23 cellular contexts compared by ENCODE assay signal in genomic region chr15:60801336-60801735, GRCh38.
"Had no signal": no experiment of that assay in that cellular context is flagged by ENCODE, and none has a peak within 500 bp of the region (broad histone marks: within the 10 kb centered on the region; RNA-seq: fewer than 3 reads in every experiment).

No MANE protein-coding gene starts in this region.

- DNase-seq: activated CD4-positive, alpha-beta T cell treated with anti-CD3 and anti-CD28 coated beads for 4 hours; activated CD8-positive, alpha-beta memory T cell treated with anti-CD3 and anti-CD28 coated beads, Interleukin-2, amount 50 U/mL, for 4 hours; activated CD8-positive, alpha-beta T cell treated with anti-CD3 and anti-CD28 coated beads for 36 hours; activated naive CD8-positive, alpha-beta T cell treated with anti-CD3 and anti-CD28 coated beads, Interleukin-2, amount 50 U/mL, for 24 hours; activated T-cell treated with anti-CD3 and anti-CD28 coated beads, Interleukin-2, amount 50 U/mL, for 72 hours; amygdala; Kasumi-1; KBM-7; NCI-H1105 treated with DMSO at 0.1 percent for 48 hours; NCI-H1436 treated with DMSO at 0.1 percent for 48 hours; NCI-H187; NCI-H2081; NCI-H446; NCI-H526; NCI-H774; Peyer's patch; Right ventricle myocardium superior; SJCRH30; SK-N-SH had no signal

- H3K27ac ChIP-seq: RWPE1, SJCRH30 had no signal

- H3K4me3 ChIP-seq: Peyer's patch, SJCRH30 had no signal

- H3K9me2 ChIP-seq: SK-N-SH had no signal

- H3K27me3 Mint-ChIP-seq: activated CD8-positive, alpha-beta T cell treated with anti-CD3 and anti-CD28 coated beads for 36 hours; activated naive CD4-positive, alpha-beta T cell treated with anti-CD3 and anti-CD28 coated beads, Interleukin-2, amount 50 U/mL, for 24 hours; activated naive CD8-positive, alpha-beta T cell treated with anti-CD3 and anti-CD28 coated beads, Interleukin-2, amount 50 U/mL, for 24 hours; brain had no signal

- H3K9ac ChIP-seq: SK-N-SH had no signal

- H3K27ac Mint-ChIP-seq: activated T-cell treated with anti-CD3 and anti-CD28 coated beads, Interleukin-2, amount 50 U/mL, for 72 hours; brain had no signal

- H3K4me3 Mint-ChIP-seq: activated CD8-positive, alpha-beta T cell treated with anti-CD3 and anti-CD28 coated beads for 36 hours; activated naive CD8-positive, alpha-beta T cell treated with anti-CD3 and anti-CD28 coated beads, Interleukin-2, amount 50 U/mL, for 24 hours; brain had no signal

- H3K27me3 ChIP-seq: Peyer's patch, SJCRH30 had no signal

- H3K36me3 ChIP-seq: Peyer's patch, SJCRH30 had no signal

- H3K36me3 Mint-ChIP-seq: brain had no signal

- H3K9me3 Mint-ChIP-seq: activated CD8-positive, alpha-beta T cell treated with anti-CD3 and anti-CD28 coated beads for 36 hours; activated naive CD4-positive, alpha-beta T cell treated with anti-CD3 and anti-CD28 coated beads, Interleukin-2, amount 50 U/mL, for 24 hours; activated naive CD8-positive, alpha-beta T cell treated with anti-CD3 and anti-CD28 coated beads, Interleukin-2, amount 50 U/mL, for 24 hours; activated T-cell treated with anti-CD3 and anti-CD28 coated beads, Interleukin-2, amount 50 U/mL, for 72 hours had no signal

- H3K9me3 ChIP-seq: Peyer's patch, SJCRH30, SK-N-SH had no signal

- ATAC-seq: activated CD4-positive, CD25-positive, alpha-beta regulatory T cell treated with anti-CD3 and anti-CD28 coated beads, Interleukin-2, amount 50 U/mL, for 24 hours; activated CD8-positive, alpha-beta T cell treated with anti-CD3 and anti-CD28 coated beads for 36 hours; activated naive CD8-positive, alpha-beta T cell treated with anti-CD3 and anti-CD28 coated beads, Interleukin-2, amount 50 U/mL, for 24 hours; activated T-cell treated with anti-CD3 and anti-CD28 coated beads, Interleukin-2, amount 50 U/mL, for 72 hours had no signal

- H3K4me2 ChIP-seq: SK-N-SH had no signal
